In the genomic region with DNA sequence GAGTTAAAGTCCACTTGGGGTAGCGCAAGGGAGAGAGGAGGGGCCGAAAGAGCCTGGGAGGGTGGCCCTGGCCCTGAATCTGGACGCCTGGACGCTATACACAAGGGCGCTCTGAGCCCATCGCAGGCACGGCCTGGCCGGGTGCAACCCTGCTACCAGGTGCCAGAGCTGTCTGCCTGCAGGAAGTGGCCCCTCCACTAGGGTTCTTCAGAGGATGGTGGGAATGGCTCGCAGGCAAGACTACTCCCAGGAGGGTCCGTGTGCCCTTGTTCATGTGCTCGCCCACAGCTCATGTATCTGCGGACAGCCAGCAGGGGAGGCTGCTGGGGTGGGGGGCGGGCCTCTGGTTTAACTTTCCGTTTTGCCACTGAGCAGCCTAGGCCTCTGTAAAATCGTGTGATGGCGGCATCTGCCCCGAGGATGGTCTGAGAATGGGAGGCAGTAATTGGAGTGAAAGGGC, we compare ENCODE assay signal across 13 cellular contexts. TPM values are rescaled to one million over a fixed set of nuclear protein-coding genes. Genes with fewer than 3 reads are reported as not detected.
DNase-seq lines count a peak whose midpoint lies in the region; ATAC-seq lines count a peak whose summit lies in the region.
"Had no signal": no experiment of that assay in that cellular context is flagged by ENCODE, and none has a peak within 500 bp of the region (broad histone marks: within the 10 kb centered on the region; RNA-seq: fewer than 3 reads in every experiment).

No MANE protein-coding gene starts in this region.

- H3K4me1 ChIP-seq in aorta (ENCODE audit: control insufficient read depth in 1 of 2, insufficient read depth in 2 of 2, low read length in 2 of 2) = no peaks in the 10 kb centered on the region

- H3K27me3 ChIP-seq in aorta (ENCODE audit: control insufficient read depth in 1 of 2, insufficient read depth in 2 of 2, low read length in 1 of 2) = no peaks in the 10 kb centered on the region

- H3K36me3 ChIP-seq in aorta (ENCODE audit: control insufficient read depth in 1 of 2, insufficient read depth in 2 of 2, low read length in 1 of 2) = no peaks in the 10 kb centered on the region

- H3K4me3 ChIP-seq in aorta (ENCODE audit: low read length in 2 of 2) = no peak overlapping the region
- H3K4me3 ChIP-seq: smooth muscle cell had no signal

- H3K4me3 Mint-ChIP-seq in activated naive CD4-positive, alpha-beta T cell treated with anti-CD3 and anti-CD28 coated beads, Interleukin-2, amount 50 U/mL, for 24 hours = peak overlapping the region; percentile 84
- peak overlapping the region in 6 of 8 donors; percentile 41 to 81 (median 70) for H3K4me3 Mint-ChIP-seq in naive B cell

- peak; percentile 2 for DNase-seq in stimulated activated CD4-positive, alpha-beta T cell treated with anti-CD3 and anti-CD28 coated beads, Interleukin-15, amount 100 ng/mL, for 24 hours
- DNase-seq in stimulated activated CD4-positive, alpha-beta T cell treated with anti-CD3 and anti-CD28 coated beads, Interleukin-2, amount 100 ng/mL, for 24 hours = no peak
- DNase-seq in naive B cell (no peak), aorta (peak; percentile 24 to 45), inferior parietal cortex (ENCODE audit: extremely low spot score) (no peak), CD1c-positive myeloid dendritic cell (ENCODE audit: extremely low spot score) (no peak)
- DNase-seq: H9 had no signal

- intact Hi-C loops in aorta (cut with DNase I) = no loop called here

- no peaks in the 10 kb centered on the region for H3K9me3 Mint-ChIP-seq in activated naive CD4-positive, alpha-beta T cell treated with anti-CD3 and anti-CD28 coated beads, Interleukin-2, amount 50 U/mL, for 24 hours
- H3K9me3 Mint-ChIP-seq in naive B cell = peaks cover 0 to 1% (median 0%) of the 10 kb centered on the region in 7 donors
- H3K9me3 Mint-ChIP-seq: activated naive CD4-positive, alpha-beta T cell treated with anti-CD3 and anti-CD28 coated beads, Interleukin-2, amount 50 U/mL, for 72 hours; H9 had no signal

- H3K27me3 Mint-ChIP-seq in activated naive CD4-positive, alpha-beta T cell treated with anti-CD3 and anti-CD28 coated beads, Interleukin-2, amount 50 U/mL, for 24 hours = peaks cover 27% of the 10 kb centered on the region
- H3K27me3 Mint-ChIP-seq in naive B cell = peaks cover 44 to 67% (median 53%) of the 10 kb centered on the region in 3 donors

- ATAC-seq in naive B cell (ENCODE audit: low read depth in 2 of 2) (no peak), aorta (ENCODE audit: low FRiP score) (no peak), HG02571 (IDR thresholded peaks at IDR 0.05; ENCODE audit: unreplicated experiment) (no peak)
- ATAC-seq: activated naive CD4-positive, alpha-beta T cell treated with anti-CD3 and anti-CD28 coated beads, Interleukin-2, amount 50 U/mL, for 72 hours had no signal

- no peak overlapping the region for H3K27ac Mint-ChIP-seq in activated naive CD4-positive, alpha-beta T cell treated with anti-CD3 and anti-CD28 coated beads, Interleukin-2, amount 50 U/mL, for 24 hours
- H3K27ac Mint-ChIP-seq in naive B cell = no peak overlapping the region
- H3K27ac Mint-ChIP-seq: activated naive CD4-positive, alpha-beta T cell treated with anti-CD3 and anti-CD28 coated beads, Interleukin-2, amount 50 U/mL, for 72 hours; H9 had no signal

- no peaks in the 10 kb centered on the region for H3K9me3 ChIP-seq in aorta (ENCODE audit: control insufficient read depth, low read length)

- no peak overlapping the region for H3K27ac ChIP-seq in aorta (ENCODE audit: low read depth in 1 of 2, low read length in 2 of 2)
- H3K27ac ChIP-seq: VCaP had no signal

- H3K4me1 Mint-ChIP-seq in activated naive CD4-positive, alpha-beta T cell treated with anti-CD3 and anti-CD28 coated beads, Interleukin-2, amount 50 U/mL, for 24 hours = peaks cover 29% of the 10 kb centered on the region
- peaks cover 16 to 29% (median 22%) of the 10 kb centered on the region in 3 donors for H3K4me1 Mint-ChIP-seq in naive B cell

- no peaks in the 10 kb centered on the region for H3K36me3 Mint-ChIP-seq in activated naive CD4-positive, alpha-beta T cell treated with anti-CD3 and anti-CD28 coated beads, Interleukin-2, amount 50 U/mL, for 24 hours
- peaks cover 0 to 8% of the 10 kb centered on the region in 2 donors for H3K36me3 Mint-ChIP-seq in naive B cell
- H3K36me3 Mint-ChIP-seq: activated naive CD4-positive, alpha-beta T cell treated with anti-CD3 and anti-CD28 coated beads, Interleukin-2, amount 50 U/mL, for 72 hours had no signal

- WGBS in aorta, 2 donors = 90% methylated on average over 17 of the region's 17 CpGs

RNA-seq across cellular contexts. Expression of a gene that starts 1.4 kb away (rescaled TPM):
- polyA plus RNA-seq in naive B cell (ENCODE audit: low read depth in 6 of 6) (under 1 TPM in 1 of 6 donors, not detected in 5; 0.29 TPM), aorta (under 1 TPM in 1 of 2 donors, not detected in 1; 0.10 TPM)
- total RNA-seq in aorta = 1 to 10 TPM; 2.8 to 6.8 TPM
- total RNA-seq: mononuclear cell had no signal

Comparison
In these comparisons a context has a peak if more than half of its experiments do, and no peak if none do; other contexts are left out.
1. DNase-seq: peak in stimulated activated CD4-positive, alpha-beta T cell treated with anti-CD3 and anti-CD28 coated beads, Interleukin-15, amount 100 ng/mL, for 24 hours (single experiment) and aorta (2 of 2); none in stimulated activated CD4-positive, alpha-beta T cell treated with anti-CD3 and anti-CD28 coated beads, Interleukin-2, amount 100 ng/mL, for 24 hours (0 of 2), naive B cell (single experiment), inferior parietal cortex (single experiment) and CD1c-positive myeloid dendritic cell (single experiment).